In the genomic region with DNA sequence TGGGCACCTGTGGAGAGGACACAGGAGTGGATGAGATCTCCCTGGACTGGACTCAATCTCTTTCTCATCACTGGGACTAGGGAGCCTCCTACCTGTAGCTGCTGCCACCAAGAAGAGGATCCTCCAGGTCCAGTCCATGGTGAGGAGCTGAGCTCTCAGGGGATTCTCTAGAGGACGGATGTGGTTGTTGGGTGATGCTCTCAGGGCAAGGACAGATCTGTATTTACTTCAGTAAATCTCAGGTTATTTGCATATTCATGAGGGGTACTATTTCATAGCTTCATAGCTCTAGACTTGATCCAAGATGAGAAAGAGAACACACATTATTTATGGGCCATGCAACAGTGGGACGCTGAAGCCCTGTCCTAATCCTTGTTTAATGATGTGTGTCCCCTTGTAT, we compare ENCODE assay signal across 7 cellular contexts.
A peak's percentile ranks its signal among the peaks of the same experiment; 100 is the strongest.
DNase-seq lines count a peak whose midpoint lies in the region; ATAC-seq lines count a peak whose summit lies in the region.
"Not testable (repeated sequence)": the region's sequence is repeated elsewhere in the genome, so short reads cannot be mapped to it uniquely, and the experiment has no call there.

No MANE protein-coding gene starts in this region.

- not testable (repeated sequence) for H3K9me3 Mint-ChIP-seq in T-cell

- POLR2A ChIA-PET in T-cell (lab: Charles Lee): not testable (repeated sequence)

- not testable (repeated sequence) for H3K27ac Mint-ChIP-seq in T-cell

- CTCF ChIA-PET in T-cell (lab: Charles Lee): not testable (repeated sequence)

- H3K27me3 Mint-ChIP-seq in T-cell: not testable (repeated sequence)

- H3K4me3 Mint-ChIP-seq in T-cell: not testable (repeated sequence)

- ATAC-seq in GM18867 (IDR thresholded peaks at IDR 0.05; ENCODE audit: unreplicated experiment) (peak; percentile 77), GM19455 (IDR thresholded peaks at IDR 0.05; ENCODE audit: unreplicated experiment) (peak; percentile 68), GM21737 (IDR thresholded peaks at IDR 0.05; ENCODE audit: unreplicated experiment) (peak; percentile 66), HG02943 (IDR thresholded peaks at IDR 0.05; ENCODE audit: low read depth, unreplicated experiment) (peak; percentile 77), HG03196 (IDR thresholded peaks at IDR 0.05; ENCODE audit: unreplicated experiment) (peak; percentile 69), T-cell (replicated peaks in 1 of 4) (peak; percentile 70 to 75 (median 72)), left cardiac atrium (peak; percentile 54 to 70)

- not testable (repeated sequence) for H3K36me3 Mint-ChIP-seq in T-cell

- H3K4me1 Mint-ChIP-seq in T-cell: not testable (repeated sequence)

- not testable (repeated sequence) for DNase-seq in T-cell, left cardiac atrium

- intact Hi-C loops in left cardiac atrium (cut with DNase I): not testable (repeated sequence)
